Comparison of ENCODE assay signal across 2 cellular contexts in the genomic region with DNA sequence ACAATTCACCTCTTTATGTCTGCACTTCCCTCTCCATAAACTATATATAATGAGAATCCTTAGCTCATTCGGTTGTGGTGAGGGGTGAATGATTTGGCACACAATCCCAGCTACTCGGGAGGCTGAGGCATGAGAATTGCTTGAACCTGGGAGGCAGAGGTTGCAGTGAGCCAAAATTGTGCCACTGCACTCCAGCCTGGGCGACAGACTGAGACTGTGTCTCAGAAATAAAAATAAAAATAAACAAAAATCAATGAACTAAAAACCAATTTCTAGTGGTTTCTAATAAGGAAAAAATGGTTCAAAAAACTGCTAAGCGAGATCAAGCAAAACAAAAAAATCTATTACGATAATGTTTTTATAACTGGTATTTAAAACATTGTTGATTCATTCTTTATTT. TPM values are rescaled to one million over a fixed set of nuclear protein-coding genes. Genes with fewer than 3 reads are reported as not detected.
"Had no signal": no experiment of that assay in that cellular context is flagged by ENCODE, and none has a peak within 500 bp of the region (broad histone marks: within the 10 kb centered on the region; RNA-seq: fewer than 3 reads in every experiment).

TSS of gene NPIPB6 (minus strand) at position 101 of the 400 bp plus-strand sequence. CDS start 686 bp downstream, outside the sequence.

RNA-seq across cellular contexts. Expression of gene NPIPB6, which starts in this region (rescaled TPM):
- total RNA-seq: activated naive CD8-positive, alpha-beta T cell treated with anti-CD3 and anti-CD28 coated beads for 36 hours; cardiac septum had no signal
